1 cellular context compared by ENCODE assay signal in genomic region chr12:113580437-113580836, GRCh38.
TF ChIP-seq lines count a peak whose summit lies in the region.

No MANE protein-coding gene starts in this region.

TF ChIP-seq in HepG2, 621 proteins besides CTCF, POLR2A, EP300 and RAD21 (continued from another document):
- TF ChIP-seq ZBTB10 (CRISPR knock-in tag; IDR thresholded peaks at IDR 0.05; ENCODE audit: borderline replicate concordance): no peak
- TF ChIP-seq ZNF639 (CRISPR knock-in tag; conservative IDR thresholded peaks at IDR 0.05): no peak
- no peak for TF ChIP-seq HMGA1 (CRISPR knock-in tag; conservative IDR thresholded peaks at IDR 0.05)
- no peak for TF ChIP-seq ZNF660 (CRISPR knock-in tag; IDR thresholded peaks at IDR 0.05; ENCODE audit: borderline replicate concordance, low read depth)
- no peak for TF ChIP-seq CBFB (CRISPR knock-in tag; IDR thresholded peaks at IDR 0.05)
- TF ChIP-seq ATF7 (IDR thresholded peaks at IDR 0.05): peak; percentile 89
- no peak for TF ChIP-seq ATF7 (CRISPR knock-in tag; IDR thresholded peaks at IDR 0.05)
- TF ChIP-seq ZXDC (CRISPR knock-in tag; IDR thresholded peaks at IDR 0.05): no peak
- no peak for TF ChIP-seq ZNF766 (CRISPR knock-in tag; IDR thresholded peaks at IDR 0.05; ENCODE audit: borderline replicate concordance)
- no peak for TF ChIP-seq ZNF746 (CRISPR knock-in tag; IDR thresholded peaks at IDR 0.05)
- no peak for TF ChIP-seq KLF15 (CRISPR knock-in tag; IDR thresholded peaks at IDR 0.05; ENCODE audit: borderline replicate concordance)
TF ChIP-seq in HepG2: peak in this region for 2.
